ENCODE assay signal across 11 cellular contexts in genomic region chr2:64359176-64359891, GRCh38.
DNase-seq lines count a peak whose midpoint lies in the region; ATAC-seq, FAIRE-seq and TF ChIP-seq lines count a peak whose summit lies in the region.
"Had no signal": no experiment of that assay in that cellular context is flagged by ENCODE, and none has a peak within 500 bp of the region (broad histone marks: within the 10 kb centered on the region; RNA-seq: fewer than 3 reads in every experiment).

No MANE protein-coding gene starts in this region.

- H3K27ac ChIP-seq in GM12878 (ENCODE audit: control insufficient read depth, insufficient read depth) (no peak overlapping the region), mesendoderm (ENCODE audit: low read depth, low read length) (no peak overlapping the region)
- H3K27ac ChIP-seq: KMS-11 had no signal

- WGBS in GM12878 (ENCODE audit: insufficient coverage, insufficient replicate concordance, low lambda C conversion rate, missing lambda C conversion rate) = 25% methylated on average over 4 of the region's 4 CpGs
- no CpG with 5 or more reads among the region's 4 CpGs for WGBS in mesendoderm (ENCODE audit: extremely low coverage, insufficient coverage, low lambda C conversion rate)

- H3K4me3 ChIP-seq in GM12878 (no peak overlapping the region), mesendoderm (ENCODE audit: low read length) (no peak overlapping the region)

- no peak overlapping the region for H2AFZ ChIP-seq in GM12878 (ENCODE audit: control insufficient read depth, low read depth, low read length)

- H3K79me1 ChIP-seq in mesendoderm (ENCODE audit: low read length) = no peaks in the 10 kb centered on the region

- no peak overlapping the region for H2BK120ac ChIP-seq in mesendoderm (ENCODE audit: low read depth, low read length)

- H3K79me2 ChIP-seq in GM12878 (ENCODE audit: control insufficient read depth, insufficient read depth, low read length) (no peaks in the 10 kb centered on the region), mesendoderm (ENCODE audit: control insufficient read depth, insufficient read depth, low read length) (no peaks in the 10 kb centered on the region)

- H3K27me3 ChIP-seq in GM12878 (replicated peaks in 1 of 2; ENCODE audit: control insufficient read depth in 2 of 2, insufficient read depth in 2 of 2, low read length in 1 of 2) (no peaks in the 10 kb centered on the region; a peak in 1 of 4 replicates), mesendoderm (ENCODE audit: insufficient read depth, low read length, poor library complexity) (no peaks in the 10 kb centered on the region)

- ATAC-seq in GM19328 (IDR thresholded peaks at IDR 0.05; ENCODE audit: unreplicated experiment) (peak; percentile 17), HG02973 (IDR thresholded peaks at IDR 0.05; ENCODE audit: unreplicated experiment) (peak; percentile 22), GM12878 (no peak)

- no peak overlapping the region for H4K8ac ChIP-seq in mesendoderm (ENCODE audit: low read depth, low read length)

- TF ChIP-seq EP300 in GM12878 (IDR thresholded peaks at IDR 0.05; ENCODE audit: borderline replicate concordance in 1 of 2, control insufficient read depth in 1 of 2, low read depth in 2 of 2, low read length in 2 of 2) = no peak

- BruUV-seq in GM12878 (replicated peaks; lab: Mats Ljungman, UMichigan) = no TSS peak

- RAD21 ChIA-PET in GM12878 (lab: Charles Lee; ENCODE audit: unreplicated experiment) = no interaction called here

- TF ChIP-seq RAD21 in GM12878 (IDR thresholded peaks at IDR 0.05; ENCODE audit: insufficient read depth, low read depth, low read length) = no peak

- H4K20me1 ChIP-seq in GM12878 (ENCODE audit: control insufficient read depth, insufficient read depth) = no peaks in the 10 kb centered on the region

- H3K18ac ChIP-seq in mesendoderm (ENCODE audit: low read length) = no peak overlapping the region

- intact Hi-C loops in GM12878 (cut with micrococcal nuclease; ENCODE audit: unreplicated experiment) = no loop called here

- POLR2A ChIA-PET in GM12878 (lab: Charles Lee) = no interaction called here

- H3K4me2 ChIP-seq in GM12878 (ENCODE audit: control insufficient read depth, insufficient read depth) = peak overlapping the region; percentile 31; the same call in 1 of the 2 replicates
- H3K4me2 ChIP-seq in mesendoderm (ENCODE audit: low read length) = no peak overlapping the region
- H3K4me2 ChIP-seq: KMS-11 had no signal

- H3K36me3 ChIP-seq in GM12878 (ENCODE audit: control insufficient read depth in 2 of 2, insufficient read depth in 2 of 2, low read length in 1 of 2) = no peaks in the 10 kb centered on the region
- H3K36me3 ChIP-seq in mesendoderm (ENCODE audit: control insufficient read depth, insufficient read depth, low read length) = no peaks in the 10 kb centered on the region

- TF ChIP-seq POLR2A in GM12878 (IDR thresholded peaks at IDR 0.05; ENCODE audit: low read depth, low read length) = no peak

- H3K23ac ChIP-seq in mesendoderm (ENCODE audit: low read length) = no peak overlapping the region

- H4K5ac ChIP-seq in mesendoderm (ENCODE audit: low read length) = no peak overlapping the region

- H2AK5ac ChIP-seq in mesendoderm (ENCODE audit: low read length) = no peak overlapping the region

- DNase-seq in GM12878 (ENCODE audit: low read depth, low spot score) (no peak), smooth muscle cell of the brain vasculature (ENCODE audit: low read depth, low spot score) (peak; percentile 54), mesendoderm (no peak), islet precursor cell (no peak), DMS 273 (lab: John Stamatoyannopoulos, UW; ENCODE audit: unreplicated experiment) (no peak), GM19238 (ENCODE audit: insufficient read length, low spot score) (no peak)
- DNase-seq: activated gamma-delta T cell, T-cell had no signal

- H3K56ac ChIP-seq in mesendoderm (ENCODE audit: low read length) = no peak overlapping the region

- H3K4me1 ChIP-seq in GM12878 (ENCODE audit: control insufficient read depth, insufficient read depth, low read length) (peaks cover 6% of the 10 kb centered on the region; the same call in 1 of the 2 replicates), mesendoderm (ENCODE audit: control insufficient read depth, low read depth, low read length) (peaks cover 3% of the 10 kb centered on the region)

- H3K9ac ChIP-seq in GM12878 (ENCODE audit: control insufficient read depth, insufficient read depth, low read length) = no peak overlapping the region
- H3K9ac ChIP-seq in mesendoderm (ENCODE audit: low read length) = no peak overlapping the region
- H3K9ac ChIP-seq: KMS-11 had no signal

- no peaks in the 10 kb centered on the region for H3K9me3 ChIP-seq in GM12878 (replicated peaks; ENCODE audit: control insufficient read depth, insufficient read depth, low read length)

- in situ Hi-C loops in GM12878 (cut with MboI) = no loop called here

- H2BK5ac ChIP-seq in mesendoderm (ENCODE audit: low read length) = no peak overlapping the region

- no peak for TF ChIP-seq CTCF in GM12878 (IDR thresholded peaks at IDR 0.05 in 2 of 3, conservative IDR thresholded peaks at IDR 0.05 in 1 of 3; ENCODE audit: control insufficient read depth in 2 of 3, extremely low read depth in 1 of 3, insufficient read depth in 1 of 3, low read depth in 3 of 3, low read length in 3 of 3)

- H3K4ac ChIP-seq in mesendoderm (ENCODE audit: low read depth, low read length) = no peak overlapping the region

- SMC1A ChIA-PET in GM12878 (lab: Charles Lee; ENCODE audit: uncharacterized antibody, unreplicated experiment) = interaction anchor here (1.2 kb wide), 1 partner anchor 42 kb away, joined by 4 read pairs; no protein-coding TSS in a partner anchor

- no peak for FAIRE-seq in GM12878 (lab: Jason Lieb, UNC)

- H2BK15ac ChIP-seq in mesendoderm (replicated peaks; ENCODE audit: low read depth) = no peak overlapping the region

- CTCF ChIA-PET in GM12878 (lab: Yijun Ruan, JAX) = interaction anchor here (1.1 to 5.6 kb wide), 3 partner anchors 28 to 129 kb away, joined by 3 to 28 read pairs (median 3); no protein-coding TSS in a partner anchor

TF ChIP-seq in GM12878, 131 proteins besides CTCF, POLR2A, EP300 and RAD21 (continues in another document):
- TF ChIP-seq CHD1 (IDR thresholded peaks at IDR 0.05; ENCODE audit: low read depth, low read length) (no peak), E2F4 (IDR thresholded peaks at IDR 0.05; ENCODE audit: low read depth, low read length) (no peak), BMI1 (IDR thresholded peaks at IDR 0.05; ENCODE audit: borderline replicate concordance) (no peak), GABPA (IDR thresholded peaks at IDR 0.05; ENCODE audit: low read depth) (no peak), NBN (IDR thresholded peaks at IDR 0.05) (no peak), ZBTB11 (CRISPR knock-in tag; IDR thresholded peaks at IDR 0.05) (no peak), MXI1 (IDR thresholded peaks at IDR 0.05; ENCODE audit: low read depth, low read length) (no peak), USF2 (IDR thresholded peaks at IDR 0.05; ENCODE audit: borderline replicate concordance, low read depth, low read length) (no peak), TCF3 (IDR thresholded peaks at IDR 0.05; ENCODE audit: borderline replicate concordance, insufficient read depth, low read depth, low read length) (no peak), TCF7 (IDR thresholded peaks at IDR 0.05; ENCODE audit: borderline replicate concordance) (no peak)
